ENCODE assay signal across 8 cellular contexts in the genomic region with DNA sequence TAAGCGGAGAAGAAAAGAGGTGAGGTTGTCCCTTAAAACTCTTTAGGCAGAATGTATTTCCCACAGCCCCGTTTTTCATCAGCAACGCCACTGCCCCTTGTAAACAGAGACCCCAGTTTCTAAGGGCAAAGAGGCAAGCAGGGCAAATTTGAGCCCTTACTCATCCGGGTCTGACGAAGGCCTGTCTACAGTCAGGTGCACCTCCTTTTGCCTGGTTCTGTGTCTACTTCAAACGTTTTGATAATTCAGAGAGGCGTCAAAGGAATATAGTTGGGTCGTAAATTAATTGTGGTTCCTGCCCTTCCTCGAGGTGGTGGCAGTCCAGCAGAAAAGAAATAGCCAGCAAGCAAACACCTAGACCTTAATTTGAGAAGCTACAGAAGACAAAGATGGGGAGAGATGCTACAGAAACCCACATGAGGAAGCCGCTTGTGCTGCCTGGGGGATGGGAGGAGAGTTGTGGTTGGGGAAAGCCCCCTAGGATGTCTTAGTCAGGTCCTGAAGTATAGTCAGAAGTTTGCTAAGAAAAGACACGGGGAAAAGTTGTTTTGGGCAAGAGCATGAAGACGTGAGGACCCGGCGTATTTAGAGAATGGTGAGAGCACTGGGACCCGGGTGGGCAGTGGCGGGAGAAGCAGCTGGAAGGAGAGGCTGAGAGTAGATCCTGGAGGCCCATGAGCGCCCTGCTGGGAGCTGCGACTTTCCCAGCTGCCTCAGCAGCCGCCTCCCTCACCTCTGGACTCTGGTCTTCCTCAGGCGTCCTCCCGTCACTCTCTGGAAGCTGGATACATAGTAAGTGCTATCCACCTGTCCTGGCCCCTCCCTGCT. TPM values are rescaled to one million over a fixed set of nuclear protein-coding genes. Genes with fewer than 3 reads are reported as not detected.
DNase-seq lines count a peak whose midpoint lies in the region; ATAC-seq and TF ChIP-seq lines count a peak whose summit lies in the region.

No MANE protein-coding gene starts in this region.

- no peaks in the 10 kb centered on the region for H3K27me3 Mint-ChIP-seq in activated naive CD8-positive, alpha-beta T cell treated with anti-CD3 and anti-CD28 coated beads, Interleukin-2, amount 50 U/mL, for 24 hours

- TF ChIP-seq CTCF in RWPE2 (IDR thresholded peaks at IDR 0.05; ENCODE audit: poor library complexity, severe bottlenecking), result no peak
- no peak for TF ChIP-seq CTCF in right lobe of liver (IDR thresholded peaks at IDR 0.05)

- H3K9me3 Mint-ChIP-seq in activated naive CD8-positive, alpha-beta T cell treated with anti-CD3 and anti-CD28 coated beads, Interleukin-2, amount 50 U/mL, for 24 hours, result no peaks in the 10 kb centered on the region

- CTCF ChIA-PET in HEK293T (lab: Yijun Ruan, JAX), result interaction anchor here (2.1 to 2.2 kb wide), 2 partner anchors 33 kb away, joined by 5 to 9 read pairs; no protein-coding TSS in a partner anchor

- ATAC-seq in RWPE2 (ENCODE audit: low read depth), result no peak
- ATAC-seq in activated naive CD8-positive, alpha-beta T cell treated with anti-CD3 and anti-CD28 coated beads, Interleukin-2, amount 50 U/mL, for 24 hours, result peak; percentile 13
- no peak for ATAC-seq in right lobe of liver
- ATAC-seq in HG02623 (IDR thresholded peaks at IDR 0.05; ENCODE audit: unreplicated experiment), result no peak

- peaks cover 56% of the 10 kb centered on the region for H3K36me3 Mint-ChIP-seq in activated naive CD8-positive, alpha-beta T cell treated with anti-CD3 and anti-CD28 coated beads, Interleukin-2, amount 50 U/mL, for 24 hours (ENCODE audit: low read depth)

- peak overlapping the region; percentile 88 for H3K4me3 Mint-ChIP-seq in activated naive CD8-positive, alpha-beta T cell treated with anti-CD3 and anti-CD28 coated beads, Interleukin-2, amount 50 U/mL, for 24 hours

- POLR2A ChIA-PET in HEK293T (lab: Yijun Ruan, JAX), result interaction anchor here (1.0 to 4.5 kb wide), 11 partner anchors 10 to 232 kb away, joined by 3 to 57 read pairs (median 6); a partner anchor contains a TSS

- H3K9me3 ChIP-seq in RWPE2 (ENCODE audit: severe bottlenecking), result no peaks in the 10 kb centered on the region
- no peaks in the 10 kb centered on the region for H3K9me3 ChIP-seq in right lobe of liver

- H3K36me3 ChIP-seq in RWPE2 (ENCODE audit: low read depth) (peaks cover 62% of the 10 kb centered on the region), right lobe of liver (peaks cover 0 to 51% (median 24%) of the 10 kb centered on the region in 4 donors)

- 39% methylated on average over 20 of the region's 21 CpGs for WGBS in right lobe of liver (ENCODE audit: insufficient coverage, low coverage, low lambda C conversion rate, missing lambda C conversion rate)

- TF ChIP-seq POLR2A in right lobe of liver (IDR thresholded peaks at IDR 0.05), result no peak
- TF ChIP-seq POLR2A in erythroblast (IDR thresholded peaks at IDR 0.05; ENCODE audit: low read length), result no peak

- DNase-seq in EH (ENCODE audit: low read depth), result peak; percentile 30
- DNase-seq in RWPE2 (ENCODE audit: low spot score), result no peak
- peak; percentile 79 for DNase-seq in activated naive CD8-positive, alpha-beta T cell treated with anti-CD3 and anti-CD28 coated beads, Interleukin-2, amount 50 U/mL, for 24 hours
- DNase-seq in right lobe of liver, result no peak
- DNase-seq in stimulated activated CD8-positive, alpha-beta memory T cell treated with anti-CD3 and anti-CD28 coated beads, Interleukin-2, amount 100 ng/mL, for 1 hour (ENCODE audit: low read depth in 2 of 2), result peak; percentile 53 to 66
- no peak for DNase-seq in HEK293T (ENCODE audit: extremely low spot score)
- DNase-seq in erythroblast (lab: John Stamatoyannopoulos, UW), result no peak

- H3K4me1 Mint-ChIP-seq in activated naive CD8-positive, alpha-beta T cell treated with anti-CD3 and anti-CD28 coated beads, Interleukin-2, amount 50 U/mL, for 24 hours, result peaks cover 54% of the 10 kb centered on the region

- H3K4me1 ChIP-seq in RWPE2 (ENCODE audit: insufficient read depth, poor library complexity, severe bottlenecking) (no peaks in the 10 kb centered on the region), right lobe of liver (peaks cover 0 to 29% (median 10%) of the 10 kb centered on the region in 4 donors)

- peak overlapping the region; percentile 94 for H3K27ac ChIP-seq in RWPE2 (ENCODE audit: poor library complexity, severe bottlenecking)
- peak overlapping the region in 2 of 3 donors; percentile 98 to 99 for H3K27ac ChIP-seq in right lobe of liver

- peak overlapping the region; percentile 62 for H3K4me3 ChIP-seq in RWPE2 (ENCODE audit: severe bottlenecking)
- peak overlapping the region; percentile 50 to 91 (median 91) for H3K4me3 ChIP-seq in right lobe of liver

- H3K27me3 ChIP-seq in RWPE2 (ENCODE audit: insufficient read depth, poor library complexity, severe bottlenecking), result no peaks in the 10 kb centered on the region
- no peaks in the 10 kb centered on the region for H3K27me3 ChIP-seq in right lobe of liver

- peak overlapping the region; percentile 91 for H3K27ac Mint-ChIP-seq in activated naive CD8-positive, alpha-beta T cell treated with anti-CD3 and anti-CD28 coated beads, Interleukin-2, amount 50 U/mL, for 24 hours

- intact Hi-C loops in right lobe of liver (cut with DNase I), result no loop called here

TF ChIP-seq in HEK293T, 16 proteins besides CTCF, POLR2A, EP300 and RAD21:
- TF ChIP-seq NFRKB (IDR thresholded peaks at IDR 0.05) (no peak), FOXM1 (IDR thresholded peaks at IDR 0.05; ENCODE audit: borderline replicate concordance) (no peak), BHLHE40 (IDR thresholded peaks at IDR 0.05; ENCODE audit: borderline replicate concordance) (no peak), L3MBTL2 (conservative IDR thresholded peaks at IDR 0.05) (no peak), CTBP1 (IDR thresholded peaks at IDR 0.05; ENCODE audit: borderline replicate concordance) (no peak), FOXA1 (IDR thresholded peaks at IDR 0.05) (no peak), FOXK2 (IDR thresholded peaks at IDR 0.05) (no peak), ZNF384 (IDR thresholded peaks at IDR 0.05) (no peak), SUZ12 (IDR thresholded peaks at IDR 0.05) (no peak), HDGF (IDR thresholded peaks at IDR 0.05; ENCODE audit: borderline replicate concordance) (no peak), ARNT (IDR thresholded peaks at IDR 0.05) (no peak), TARDBP (IDR thresholded peaks at IDR 0.05) (no peak), SP1 (IDR thresholded peaks at IDR 0.05) (no peak), LEF1 (IDR thresholded peaks at IDR 0.05; ENCODE audit: borderline replicate concordance) (no peak)
- TF ChIP-seq, protein P1, sequence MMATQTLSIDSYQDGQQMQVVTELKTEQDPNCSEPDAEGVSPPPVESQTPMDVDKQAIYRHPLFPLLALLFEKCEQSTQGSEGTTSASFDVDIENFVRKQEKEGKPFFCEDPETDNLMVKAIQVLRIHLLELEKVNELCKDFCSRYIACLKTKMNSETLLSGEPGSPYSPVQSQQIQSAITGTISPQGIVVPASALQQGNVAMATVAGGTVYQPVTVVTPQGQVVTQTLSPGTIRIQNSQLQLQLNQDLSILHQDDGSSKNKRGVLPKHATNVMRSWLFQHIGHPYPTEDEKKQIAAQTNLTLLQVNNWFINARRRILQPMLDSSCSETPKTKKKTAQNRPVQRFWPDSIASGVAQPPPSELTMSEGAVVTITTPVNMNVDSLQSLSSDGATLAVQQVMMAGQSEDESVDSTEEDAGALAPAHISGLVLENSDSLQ (IDR thresholded peaks at IDR 0.05), result no peak

RNA-seq across cellular contexts. Expression of a gene that starts 2.4 kb away (rescaled TPM):
- 10 to 100 TPM; 13.0 to 26.2 (median 20.9) TPM for total RNA-seq in right lobe of liver

RNA-seq across cellular contexts. Expression of a gene that starts 9.9 kb away (rescaled TPM):
- total RNA-seq in right lobe of liver, result 10 to 100 TPM; 12.8 to 23.0 (median 17.6) TPM

RNA-seq across cellular contexts. Expression of a gene that starts 38.3 kb away (rescaled TPM):
- total RNA-seq in right lobe of liver, result 10 to 100 TPM; 12.1 to 31.3 (median 22.6) TPM

RNA-seq across cellular contexts. Expression of a gene that starts 50.4 kb away (rescaled TPM):
- 1 to 10 TPM; 3.9 to 5.8 (median 4.4) TPM for total RNA-seq in right lobe of liver

Comparison
In these comparisons a context has a peak if more than half of its experiments do, and no peak if none do; other contexts are left out.
1. DNase-seq: peak in EH (single experiment), activated naive CD8-positive, alpha-beta T cell treated with anti-CD3 and anti-CD28 coated beads, Interleukin-2, amount 50 U/mL, for 24 hours (single experiment) and stimulated activated CD8-positive, alpha-beta memory T cell treated with anti-CD3 and anti-CD28 coated beads, Interleukin-2, amount 100 ng/mL, for 1 hour (2 of 2); none in RWPE2 (single experiment), right lobe of liver (0 of 3), HEK293T (single experiment) and erythroblast (0 of 2).